1 cellular context compared by ENCODE assay signal in the genomic region with DNA sequence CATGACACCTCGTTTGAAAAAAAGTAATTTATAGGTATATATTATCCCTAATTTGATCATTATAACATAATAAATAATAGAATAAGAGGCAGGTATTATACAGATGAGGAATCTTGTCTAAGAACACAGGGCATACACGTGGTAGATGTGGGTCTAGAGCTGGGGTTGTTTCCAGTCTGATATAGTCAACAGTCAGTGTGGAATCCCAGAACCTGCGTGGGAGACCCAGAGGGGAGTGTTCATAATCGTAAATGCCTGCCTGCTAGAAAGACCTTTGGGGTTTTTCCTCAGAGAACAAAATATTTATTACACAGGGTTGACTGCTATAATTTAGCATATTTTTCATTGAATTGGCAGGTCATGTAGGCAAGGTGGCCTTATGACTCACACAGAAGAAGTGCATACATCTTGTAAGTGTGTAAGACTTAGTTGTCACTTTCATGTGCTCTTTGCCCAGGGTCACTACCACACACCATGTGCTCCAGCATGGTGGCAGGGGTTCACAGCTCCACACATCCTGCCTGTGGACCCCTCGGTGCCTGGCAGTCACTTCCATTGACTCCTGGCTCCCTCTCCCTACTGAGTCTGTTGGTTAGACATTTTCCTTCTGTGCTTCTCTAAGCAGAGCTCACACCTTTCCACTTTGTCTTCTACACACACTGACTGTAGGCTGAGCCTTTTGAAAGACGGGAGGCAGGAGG.
TF ChIP-seq lines count a peak whose summit lies in the region.

No MANE protein-coding gene starts in this region.

TF ChIP-seq in K562, 482 proteins besides CTCF, POLR2A, EP300 and RAD21 (continued from another document):
- TF ChIP-seq ZNF780A (CRISPR knock-in tag; IDR thresholded peaks at IDR 0.05) = no peak
